In genomic region chr2:120435671-120436459, GRCh38 we compare ENCODE assay signal across 24 cellular contexts.
"Had no signal": no experiment of that assay in that cellular context is flagged by ENCODE, and none has a peak within 500 bp of the region (broad histone marks: within the 10 kb centered on the region; RNA-seq: fewer than 3 reads in every experiment).

No MANE protein-coding gene starts in this region.

- DNase-seq: activated B cell treated with CpG ODN at 0.5 μM for 24 hours; activated CD4-positive, alpha-beta T cell treated with anti-CD3 and anti-CD28 coated beads for 4 hours; activated CD8-positive, alpha-beta T cell treated with anti-CD3 and anti-CD28 coated beads, Interleukin-2, amount 10 ng/mL, durations not matched to agents 7 days and 5 days; activated gamma-delta T cell treated with Interleukin-2 at 50 U/mL for 16 hours; foreskin melanocyte; glutamatergic neuron; hippocampal formation; nephron progenitor cell; occipital lobe; SK-N-SH; stimulated activated CD4-positive, alpha-beta T cell treated with anti-CD3 and anti-CD28 coated beads, Interleukin-4, amount 100 ng/mL, for 24 hours; upper lobe of right lung had no signal

- H3K27me3 ChIP-seq: adrenal gland, right lobe of liver had no signal

- H3K9me3 ChIP-seq: adrenal gland, psoas muscle, right lobe of liver, SK-N-SH, thoracic aorta, upper lobe of right lung had no signal

- H3K4me3 ChIP-seq: adrenal gland, lung, psoas muscle, right lobe of liver, smooth muscle cell, thoracic aorta, upper lobe of right lung had no signal

- H3K27ac ChIP-seq: epithelial cell of prostate, psoas muscle, right lobe of liver, thoracic aorta, upper lobe of right lung had no signal

- H3K4me1 Mint-ChIP-seq: activated B cell treated with CpG ODN at 0.5 μM for 24 hours; mesothelial cell of epicardium; stimulated activated memory B cell treated with anti-CD40 and anti-IgM and Interleukin-4, amounts not matched to agents 10 μg/mL and 1 μg/mL and 100 μg/mL, for 72 hours had no signal

- H3K9me3 Mint-ChIP-seq: activated B cell treated with CpG ODN at 0.5 μM for 24 hours; activated naive CD4-positive, alpha-beta T cell treated with anti-CD3 and anti-CD28 coated beads, Interleukin-2, amount 50 U/mL, for 72 hours; activated T-helper 1 cell treated with anti-CD3 and anti-CD28 coated beads, Interleukin-12 subunit alpha, Interleukin-12 subunit beta, Interleukin-2, Interleukin-4 antibody, amounts not matched to agents 30 ng/mL and 10 ng/mL and 1 ng/mL, durations not matched to agents 14 hours and 24 hours and 36 hours; mesothelial cell of epicardium; nephron progenitor cell; stimulated activated memory B cell treated with anti-CD40 and anti-IgM and Interleukin-4, amounts not matched to agents 10 μg/mL and 1 μg/mL and 100 μg/mL, for 72 hours; T-helper 2 cell treated with Interferon-gamma antibody and Interleukin-4, amounts not matched to agents 5 μg/mL and 100 μg/mL, for 36 hours had no signal

- H3K36me3 Mint-ChIP-seq: activated naive CD4-positive, alpha-beta T cell treated with anti-CD3 and anti-CD28 coated beads, Interleukin-2, amount 50 U/mL, for 72 hours; mesothelial cell of epicardium; stimulated activated memory B cell treated with anti-CD40 and anti-IgM and Interleukin-4, amounts not matched to agents 10 μg/mL and 1 μg/mL and 100 μg/mL, for 72 hours had no signal

- H3K36me3 ChIP-seq: adrenal gland, right lobe of liver, thoracic aorta, upper lobe of right lung had no signal

- H3K27ac Mint-ChIP-seq: activated B cell treated with CpG ODN at 0.5 μM for 24 hours; activated CD8-positive, alpha-beta T cell treated with anti-CD3 and anti-CD28 coated beads, Interleukin-2, amount 10 ng/mL, durations not matched to agents 7 days and 5 days; activated naive CD4-positive, alpha-beta T cell treated with anti-CD3 and anti-CD28 coated beads, Interleukin-2, amount 50 U/mL, for 72 hours; activated T-helper 1 cell treated with anti-CD3 and anti-CD28 coated beads, Interleukin-12 subunit alpha, Interleukin-12 subunit beta, Interleukin-2, Interleukin-4 antibody, amounts not matched to agents 30 ng/mL and 10 ng/mL and 1 ng/mL, durations not matched to agents 14 hours and 24 hours and 36 hours; mesothelial cell of epicardium; nephron progenitor cell; stimulated activated memory B cell treated with anti-CD40 and anti-IgM and Interleukin-4, amounts not matched to agents 10 μg/mL and 1 μg/mL and 100 μg/mL, for 72 hours; T-helper 2 cell treated with Interferon-gamma antibody and Interleukin-4, amounts not matched to agents 5 μg/mL and 100 μg/mL, for 36 hours had no signal

- H3K4me3 Mint-ChIP-seq: activated B cell treated with CpG ODN at 0.5 μM for 24 hours; activated CD8-positive, alpha-beta T cell treated with anti-CD3 and anti-CD28 coated beads, Interleukin-2, amount 10 ng/mL, durations not matched to agents 7 days and 5 days; activated T-helper 1 cell treated with anti-CD3 and anti-CD28 coated beads, Interleukin-12 subunit alpha, Interleukin-12 subunit beta, Interleukin-2, Interleukin-4 antibody, amounts not matched to agents 30 ng/mL and 10 ng/mL and 1 ng/mL, durations not matched to agents 14 hours and 24 hours and 36 hours; mesothelial cell of epicardium; nephron progenitor cell; stimulated activated memory B cell treated with anti-CD40 and anti-IgM and Interleukin-4, amounts not matched to agents 10 μg/mL and 1 μg/mL and 100 μg/mL, for 72 hours; T-helper 2 cell treated with Interferon-gamma antibody and Interleukin-4, amounts not matched to agents 5 μg/mL and 100 μg/mL, for 36 hours had no signal

- H3K4me1 ChIP-seq: adrenal gland, psoas muscle, right lobe of liver, upper lobe of right lung had no signal
